16 cellular contexts compared by ENCODE assay signal in genomic region chr10:18157909-18158308, GRCh38. TPM values are rescaled to one million over a fixed set of nuclear protein-coding genes. Genes with fewer than 3 reads are reported as not detected.
DNase-seq lines count a peak whose midpoint lies in the region; ATAC-seq and TF ChIP-seq lines count a peak whose summit lies in the region.
"Had no signal": no experiment of that assay in that cellular context is flagged by ENCODE, and none has a peak within 500 bp of the region (broad histone marks: within the 10 kb centered on the region; RNA-seq: fewer than 3 reads in every experiment).

No MANE protein-coding gene starts in this region.

- H2AFZ ChIP-seq in GM23248, result no peak overlapping the region
- H2AFZ ChIP-seq in SK-N-SH (ENCODE audit: low read depth), result no peak overlapping the region

- CTCF ChIA-PET in SK-N-SH (lab: Yijun Ruan, JAX), result no interaction called here

- no peaks in the 10 kb centered on the region for H3K79me2 ChIP-seq in GM23248 (ENCODE audit: insufficient read depth)
- no peaks in the 10 kb centered on the region for H3K79me2 ChIP-seq in SK-N-SH (ENCODE audit: insufficient read depth)

- H3K9ac ChIP-seq in GM23248, result peak overlapping the region; percentile 23
- no peak overlapping the region for H3K9ac ChIP-seq in SK-N-SH

- no peaks in the 10 kb centered on the region for H3K36me3 Mint-ChIP-seq in activated naive CD8-positive, alpha-beta T cell treated with anti-CD3 and anti-CD28 coated beads for 36 hours

- in situ Hi-C loops in GM23248 (cut with MboI), result no loop called here

- H3K4me1 ChIP-seq in GM23248 (ENCODE audit: insufficient read depth) (peaks cover 43% of the 10 kb centered on the region), SK-N-SH (ENCODE audit: control insufficient read depth in 1 of 2, insufficient read depth in 2 of 2, low read depth in 1 of 2, low read length in 1 of 2) (peaks cover 3 to 33% of the 10 kb centered on the region in 2 experiments; a peak in 3 of 4 replicates)

- peak overlapping the region; percentile 84 for H3K4me2 ChIP-seq in GM23248 (ENCODE audit: unreplicated experiment)
- no peak overlapping the region for H3K4me2 ChIP-seq in SK-N-SH

- no peaks in the 10 kb centered on the region for H3K9me3 ChIP-seq in GM23248 (ENCODE audit: low read depth)
- no peaks in the 10 kb centered on the region; the same call in 1 of the 2 replicates for H3K9me3 ChIP-seq in SK-N-SH
- H3K9me3 ChIP-seq: suprapubic skin had no signal

- peak overlapping the region; percentile 52 for H3K4me3 ChIP-seq in GM23248
- H3K4me3 ChIP-seq in SK-N-SH (ENCODE audit: low read depth in 2 of 2, low read length in 1 of 2), result no peak overlapping the region; a peak in 1 of 4 replicates
- no peak overlapping the region for H3K4me3 ChIP-seq in foreskin fibroblast (ENCODE audit: low read depth in 1 of 2, low read length in 2 of 2)
- H3K4me3 ChIP-seq in skeletal muscle cell (ENCODE audit: low read depth, low read length), result no peak overlapping the region
- H3K4me3 ChIP-seq: suprapubic skin had no signal

- no peaks in the 10 kb centered on the region for H3K4me1 Mint-ChIP-seq in activated naive CD8-positive, alpha-beta T cell treated with anti-CD3 and anti-CD28 coated beads for 36 hours

- H3F3A ChIP-seq in GM23248 (ENCODE audit: insufficient read depth), result peaks cover 39% of the 10 kb centered on the region
- peaks cover 8% of the 10 kb centered on the region for H3F3A ChIP-seq in SK-N-SH (replicated peaks; ENCODE audit: insufficient read depth)

- H3K27ac Mint-ChIP-seq in activated naive CD8-positive, alpha-beta T cell treated with anti-CD3 and anti-CD28 coated beads for 36 hours, result no peak overlapping the region
- H3K27ac Mint-ChIP-seq: activated naive CD8-positive, alpha-beta T cell had no signal

- H3K9me2 ChIP-seq in GM23248 (ENCODE audit: insufficient read depth) (no peaks in the 10 kb centered on the region), SK-N-SH (no peaks in the 10 kb centered on the region)

- ATAC-seq in HG02852 (IDR thresholded peaks at IDR 0.05; ENCODE audit: unreplicated experiment), result no peak
- no peak for ATAC-seq in GM21526 (IDR thresholded peaks at IDR 0.05; ENCODE audit: low FRiP score, unreplicated experiment)

- no peak for TF ChIP-seq RAD21 in SK-N-SH (IDR thresholded peaks at IDR 0.05; ENCODE audit: low read length)

- H3K27me3 ChIP-seq in GM23248 (replicated peaks; ENCODE audit: insufficient read depth) (no peaks in the 10 kb centered on the region), SK-N-SH (ENCODE audit: insufficient read depth) (no peaks in the 10 kb centered on the region)
- H3K27me3 ChIP-seq: suprapubic skin had no signal

- H3K9me3 Mint-ChIP-seq in activated naive CD8-positive, alpha-beta T cell treated with anti-CD3 and anti-CD28 coated beads for 36 hours, result no peaks in the 10 kb centered on the region

- no peak overlapping the region for H3K4me3 Mint-ChIP-seq in activated naive CD8-positive, alpha-beta T cell treated with anti-CD3 and anti-CD28 coated beads for 36 hours
- H3K4me3 Mint-ChIP-seq: activated naive CD8-positive, alpha-beta T cell had no signal

- DNase-seq in GM23248 (peak; percentile 84), SK-N-SH (no peak), foreskin fibroblast (peak; percentile 65 to 86), skeletal muscle cell (ENCODE audit: low read depth) (peak; percentile 33), mesenteric fat pad (ENCODE audit: low spot score) (no peak)
- no peak for DNase-seq in activated naive CD8-positive, alpha-beta T cell treated with anti-CD3 and anti-CD28 coated beads for 36 hours
- DNase-seq: hippocampal formation, midbrain, NCI-H1048, NCI-H524, retina, Right ventricle myocardium superior had no signal

- H4K20me1 ChIP-seq in GM23248 (ENCODE audit: insufficient read depth), result no peaks in the 10 kb centered on the region
- H4K20me1 ChIP-seq in SK-N-SH (ENCODE audit: insufficient read depth), result no peaks in the 10 kb centered on the region

- POLR2A ChIA-PET in SK-N-SH (lab: Yijun Ruan, JAX), result no interaction called here

- peak in 1 of 2 experiments; percentile 53; a peak in 1 of 4 replicates for TF ChIP-seq EP300 in SK-N-SH (IDR thresholded peaks at IDR 0.05; ENCODE audit: borderline replicate concordance in 1 of 2, low read depth in 1 of 2, low read length in 1 of 2)

- H3K27ac ChIP-seq in GM23248, result peak overlapping the region; percentile 62
- peak overlapping the region; percentile 27 to 86 for H3K27ac ChIP-seq in SK-N-SH (ENCODE audit: low read depth in 2 of 2, low read length in 1 of 2)
- H3K27ac ChIP-seq: suprapubic skin had no signal

- H3K36me3 ChIP-seq in GM23248 (ENCODE audit: low read depth) (no peaks in the 10 kb centered on the region), SK-N-SH (replicated peaks in 1 of 2; ENCODE audit: control insufficient read depth in 1 of 2, insufficient read depth in 2 of 2, low read length in 1 of 2) (no peaks in the 10 kb centered on the region)
- H3K36me3 ChIP-seq: suprapubic skin had no signal

- TF ChIP-seq CTCF in SK-N-SH (IDR thresholded peaks at IDR 0.05), result no peak
- TF ChIP-seq CTCF in foreskin fibroblast (IDR thresholded peaks at IDR 0.05; ENCODE audit: low read depth, low read length), result no peak

- 0 to 2% methylated on average over 2 of the region's 2 CpGs for WGBS in GM23248 (ENCODE audit: low coverage in 1 of 2, low lambda C conversion rate in 2 of 2, missing lambda C conversion rate in 2 of 2), 2 experiments
- 51% methylated on average over 2 of the region's 2 CpGs for WGBS in SK-N-SH (ENCODE audit: low lambda C conversion rate)

- no peaks in the 10 kb centered on the region for H3K27me3 Mint-ChIP-seq in activated naive CD8-positive, alpha-beta T cell treated with anti-CD3 and anti-CD28 coated beads for 36 hours
- H3K27me3 Mint-ChIP-seq: activated naive CD8-positive, alpha-beta T cell had no signal

TF ChIP-seq in SK-N-SH, 30 proteins besides CTCF, POLR2A, EP300 and RAD21 (continues in another document):
- TF ChIP-seq NRF1 (IDR thresholded peaks at IDR 0.05; ENCODE audit: low read depth, low read length), result no peak
- TF ChIP-seq NFIC (IDR thresholded peaks at IDR 0.05; ENCODE audit: borderline replicate concordance), result peak; percentile 77
- TF ChIP-seq, protein P1, sequence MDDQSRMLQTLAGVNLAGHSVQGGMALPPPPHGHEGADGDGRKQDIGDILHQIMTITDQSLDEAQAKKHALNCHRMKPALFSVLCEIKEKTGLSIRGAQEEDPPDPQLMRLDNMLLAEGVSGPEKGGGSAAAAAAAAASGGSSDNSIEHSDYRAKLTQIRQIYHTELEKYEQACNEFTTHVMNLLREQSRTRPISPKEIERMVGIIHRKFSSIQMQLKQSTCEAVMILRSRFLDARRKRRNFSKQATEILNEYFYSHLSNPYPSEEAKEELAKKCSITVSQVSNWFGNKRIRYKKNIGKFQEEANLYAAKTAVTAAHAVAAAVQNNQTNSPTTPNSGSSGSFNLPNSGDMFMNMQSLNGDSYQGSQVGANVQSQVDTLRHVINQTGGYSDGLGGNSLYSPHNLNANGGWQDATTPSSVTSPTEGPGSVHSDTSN (IDR thresholded peaks at IDR 0.05), result peak; percentile 82
- TF ChIP-seq TEAD4 (IDR thresholded peaks at IDR 0.05; ENCODE audit: borderline replicate concordance, insufficient read depth), result no peak
- no peak for TF ChIP-seq IRF3 (IDR thresholded peaks at IDR 0.05; ENCODE audit: low read depth, low read length)
- TF ChIP-seq EZH2phosphoT487 (IDR thresholded peaks at IDR 0.05; ENCODE audit: borderline replicate concordance, low read depth), result no peak
- peak; percentile 19; the same call in 1 of the 2 replicates for TF ChIP-seq POLR2AphosphoS5 (IDR thresholded peaks at IDR 0.05; ENCODE audit: low read depth, low read length)
- TF ChIP-seq, protein P2, sequence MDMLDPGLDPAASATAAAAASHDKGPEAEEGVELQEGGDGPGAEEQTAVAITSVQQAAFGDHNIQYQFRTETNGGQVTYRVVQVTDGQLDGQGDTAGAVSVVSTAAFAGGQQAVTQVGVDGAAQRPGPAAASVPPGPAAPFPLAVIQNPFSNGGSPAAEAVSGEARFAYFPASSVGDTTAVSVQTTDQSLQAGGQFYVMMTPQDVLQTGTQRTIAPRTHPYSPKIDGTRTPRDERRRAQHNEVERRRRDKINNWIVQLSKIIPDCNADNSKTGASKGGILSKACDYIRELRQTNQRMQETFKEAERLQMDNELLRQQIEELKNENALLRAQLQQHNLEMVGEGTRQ (IDR thresholded peaks at IDR 0.05; ENCODE audit: borderline replicate concordance, low read depth, low read length), result no peak
- TF ChIP-seq GABPA (IDR thresholded peaks at IDR 0.05; ENCODE audit: low read depth), result no peak
- TF ChIP-seq RXRA (IDR thresholded peaks at IDR 0.05; ENCODE audit: borderline replicate concordance, low read depth), result no peak
- no peak for TF ChIP-seq FOXJ3 (CRISPR knock-in tag; IDR thresholded peaks at IDR 0.05)
- TF ChIP-seq ELF1 (IDR thresholded peaks at IDR 0.05), result no peak
- no peak for TF ChIP-seq GATA2 (CRISPR knock-in tag; IDR thresholded peaks at IDR 0.05)
- peak; percentile 73; the same call in 1 of the 2 replicates for TF ChIP-seq TCF12 (IDR thresholded peaks at IDR 0.05)
- TF ChIP-seq MEF2A (IDR thresholded peaks at IDR 0.05; ENCODE audit: borderline replicate concordance, low read depth), result no peak
- TF ChIP-seq TAF1 (IDR thresholded peaks at IDR 0.05; ENCODE audit: borderline replicate concordance, low read depth, low read length), result no peak
- TF ChIP-seq SMC3 (IDR thresholded peaks at IDR 0.05; ENCODE audit: low read depth, low read length), result no peak
- no peak for TF ChIP-seq CHD2 (IDR thresholded peaks at IDR 0.05; ENCODE audit: low read length, partially characterized antibody)
- no peak for TF ChIP-seq MXI1 (IDR thresholded peaks at IDR 0.05; ENCODE audit: low read depth, low read length)
- TF ChIP-seq RCOR1 (IDR thresholded peaks at IDR 0.05; ENCODE audit: low read length), result no peak
- no peak for TF ChIP-seq YY1 (IDR thresholded peaks at IDR 0.05; ENCODE audit: low read depth)

RNA-seq across cellular contexts. Expression of gene CACNB2, which starts 17.7 kb away (rescaled TPM):
- 0.32 and 3.7 TPM in 2 replicates for total RNA-seq in GM23248 (2014; rRNA removed; shearing (Covaris generic))
- polyA plus RNA-seq in GM23248 (2016; fragmentation: Nextera tagmentation; extraction: Ambion mirVana) (0.23 and 0.31 TPM in 2 replicates), SK-N-SH (2012; rRNA removed) (0.74 and 0.75 TPM in 2 replicates)
- 0.20 and 0.31 TPM in 2 replicates for polyA plus RNA-seq in SK-N-SH (2012; cell fraction: cytosol; rRNA removed)
- polyA plus RNA-seq in SK-N-SH (2012; cell fraction: nucleus; rRNA removed), result 1.8 and 2.6 TPM in 2 replicates
- not detected for total RNA-seq in activated naive CD8-positive, alpha-beta T cell treated with anti-CD3 and anti-CD28 coated beads for 36 hours
- 0.19 TPM for total RNA-seq in mesenteric fat pad

Comparison
In these comparisons a context has a peak if more than half of its experiments do, and no peak if none do; other contexts are left out.
1. DNase-seq: peak in GM23248 (single experiment), foreskin fibroblast (2 of 2) and skeletal muscle cell (single experiment); none in SK-N-SH (single experiment), activated naive CD8-positive, alpha-beta T cell treated with anti-CD3 and anti-CD28 coated beads for 36 hours (single experiment) and mesenteric fat pad (single experiment).